In genomic region chr11:65829459-65829858, GRCh38 we compare ENCODE assay signal across 24 cellular contexts. TPM values are rescaled to one million over a fixed set of nuclear protein-coding genes. Genes with fewer than 3 reads are reported as not detected.
"Had no signal": no experiment of that assay in that cellular context is flagged by ENCODE, and none has a peak within 500 bp of the region (broad histone marks: within the 10 kb centered on the region; RNA-seq: fewer than 3 reads in every experiment).

No MANE protein-coding gene starts in this region.

- ATAC-seq: HepG2 had no signal

- H3K4me3 ChIP-seq: SJSA1, SK-N-MC had no signal

- H3K36me3 ChIP-seq: SJSA1 had no signal

- H3K27ac ChIP-seq: KMS-11, SJSA1, SK-N-MC had no signal

- DNase-seq: IMR-90, Kasumi-1, MM.1S, NCI-H1092 treated with DMSO at 0.1 percent for 48 hours, NCI-H1436, NCI-H187, NCI-H2029, NCI-H2081 treated with DMSO at 0.1 percent for 48 hours, NCI-H2171, NCI-H226, NCI-H446, NCI-H510A, NCI-H524 treated with DMSO at 0.1 percent for 48 hours, NCI-H69, NCI-H774, Right ventricle myocardium superior, RPMI8226, SIG-M5 had no signal

RNA-seq across cellular contexts. Expression of gene SNX32, which starts 4.3 kb away (rescaled TPM):
- total RNA-seq: HT1080, M059J, Right ventricle myocardium superior had no signal

RNA-seq across cellular contexts. Expression of gene OVOL1, which starts 42.6 kb away (rescaled TPM):
- total RNA-seq: HepG2, HT1080, IMR-90, M059J, Right ventricle myocardium superior, SJSA1 had no signal
